8 cellular contexts compared by ENCODE assay signal in genomic region chr17:4433515-4434031, GRCh38. TPM values are rescaled to one million over a fixed set of nuclear protein-coding genes. Genes with fewer than 3 reads are reported as not detected.
DNase-seq lines count a peak whose midpoint lies in the region; ATAC-seq and TF ChIP-seq lines count a peak whose summit lies in the region.

SPNS3 (plus strand) TSS chr17:4433940; CDS start chr17:4433968, 28 bp downstream.

- ATAC-seq in activated naive CD8-positive, alpha-beta T cell treated with anti-CD3 and anti-CD28 coated beads, Interleukin-2, amount 10 ng/mL, durations not matched to agents 7 days and 5 days (ENCODE audit: low read depth) = peak; percentile 83
- ATAC-seq in sciatic nerve = no peak
- no peak for ATAC-seq in HG02973 (IDR thresholded peaks at IDR 0.05; ENCODE audit: unreplicated experiment)

- TF ChIP-seq CTCF in right atrium auricular region (IDR thresholded peaks at IDR 0.05) = no peak

- no peaks in the 10 kb centered on the region for H3K9me3 ChIP-seq in right atrium auricular region

- peaks cover under 1% of the 10 kb centered on the region for H3K27me3 Mint-ChIP-seq in activated naive CD8-positive, alpha-beta T cell treated with anti-CD3 and anti-CD28 coated beads, Interleukin-2, amount 10 ng/mL, durations not matched to agents 7 days and 5 days

- DNase-seq in HT1080 (ENCODE audit: low read depth) = peak; percentile 55
- peak; percentile 14 for DNase-seq in SW480 (ENCODE audit: low spot score)
- DNase-seq in activated naive CD8-positive, alpha-beta T cell treated with anti-CD3 and anti-CD28 coated beads, Interleukin-2, amount 10 ng/mL, durations not matched to agents 7 days and 5 days = peak; percentile 76
- DNase-seq in stimulated activated CD8-positive, alpha-beta memory T cell treated with anti-CD3 and anti-CD28 coated beads, Interleukin-12 subunit alpha, Interleukin-12 subunit beta, amount 100 ng/mL, for 4 hours (ENCODE audit: low read depth) = peak; percentile 8
- no peak for DNase-seq in right atrium auricular region (ENCODE audit: low spot score)
- DNase-seq in sciatic nerve (ENCODE audit: low spot score) = no peak
- no peak for DNase-seq in NCI-H128 (lab: John Stamatoyannopoulos, UW; ENCODE audit: unreplicated experiment)

- peaks cover 44% of the 10 kb centered on the region for H3K4me1 Mint-ChIP-seq in activated naive CD8-positive, alpha-beta T cell treated with anti-CD3 and anti-CD28 coated beads, Interleukin-2, amount 10 ng/mL, durations not matched to agents 7 days and 5 days

- POLR2A ChIA-PET in activated naive CD8-positive, alpha-beta T cell treated with anti-CD3 and anti-CD28 coated beads, Interleukin-2, amount 10 ng/mL, durations not matched to agents 7 days and 5 days (lab: Charles Lee) = interaction anchor here (0.6 to 2.2 kb wide), 16 partner anchors 10 to 530 kb away, joined by 3 to 19 read pairs (median 6); partner anchors contain the start of genes CYB5D2, MYBBP1A, SPNS2 and ZZEF1

- H3K27me3 ChIP-seq in right atrium auricular region = no peaks in the 10 kb centered on the region

- H3K4me3 Mint-ChIP-seq in activated naive CD8-positive, alpha-beta T cell treated with anti-CD3 and anti-CD28 coated beads, Interleukin-2, amount 10 ng/mL, durations not matched to agents 7 days and 5 days = peak within 1 kb of the TSS; percentile 75

- no peak within 1 kb of the TSS for H3K27ac ChIP-seq in right atrium auricular region

- intact Hi-C loops in sciatic nerve (cut with DNase I) = no loop called here

- peak within 1 kb of the TSS; percentile 95 for H3K27ac Mint-ChIP-seq in activated naive CD8-positive, alpha-beta T cell treated with anti-CD3 and anti-CD28 coated beads, Interleukin-2, amount 10 ng/mL, durations not matched to agents 7 days and 5 days

- no peaks in the 10 kb centered on the region for H3K9me3 Mint-ChIP-seq in activated naive CD8-positive, alpha-beta T cell treated with anti-CD3 and anti-CD28 coated beads, Interleukin-2, amount 10 ng/mL, durations not matched to agents 7 days and 5 days

- H3K36me3 Mint-ChIP-seq in activated naive CD8-positive, alpha-beta T cell treated with anti-CD3 and anti-CD28 coated beads, Interleukin-2, amount 10 ng/mL, durations not matched to agents 7 days and 5 days = peaks cover 10% of the 10 kb centered on the region

- H3K4me3 ChIP-seq in right atrium auricular region = no peak within 1 kb of the TSS

- H3K4me1 ChIP-seq in right atrium auricular region = no peaks in the 10 kb centered on the region

- H3K36me3 ChIP-seq in right atrium auricular region = no peaks in the 10 kb centered on the region

RNA-seq across cellular contexts. Expression of gene SPNS3, which starts in this region (rescaled TPM):
- 0.63 and 0.64 TPM in 2 replicates for total RNA-seq in HT1080 (2014; rRNA removed; shearing (Covaris generic))
- 2.2 and 2.5 TPM in 2 replicates for polyA plus RNA-seq in HT1080 (2015; cell fraction: cytosol; rRNA removed)
- 2.1 and 5.2 TPM in 2 replicates for polyA plus RNA-seq in HT1080 (2015; cell fraction: nucleus; rRNA removed)
- 10 to 100 TPM; 26.5 to 32.9 TPM for total RNA-seq in activated naive CD8-positive, alpha-beta T cell treated with anti-CD3 and anti-CD28 coated beads, Interleukin-2, amount 10 ng/mL, durations not matched to agents 7 days and 5 days
- total RNA-seq in right atrium auricular region (not detected), sciatic nerve (2.0 TPM)

Comparison
In these comparisons a context has a peak if more than half of its experiments do, and no peak if none do; other contexts are left out.
1. DNase-seq: peak in HT1080 (single experiment), SW480 (single experiment), activated naive CD8-positive, alpha-beta T cell treated with anti-CD3 and anti-CD28 coated beads, Interleukin-2, amount 10 ng/mL, durations not matched to agents 7 days and 5 days (single experiment) and stimulated activated CD8-positive, alpha-beta memory T cell treated with anti-CD3 and anti-CD28 coated beads, Interleukin-12 subunit alpha, Interleukin-12 subunit beta, amount 100 ng/mL, for 4 hours (single experiment); none in right atrium auricular region (single experiment), sciatic nerve (single experiment) and NCI-H128 (single experiment).